Comparison of ENCODE assay signal across 8 cellular contexts in the genomic region with DNA sequence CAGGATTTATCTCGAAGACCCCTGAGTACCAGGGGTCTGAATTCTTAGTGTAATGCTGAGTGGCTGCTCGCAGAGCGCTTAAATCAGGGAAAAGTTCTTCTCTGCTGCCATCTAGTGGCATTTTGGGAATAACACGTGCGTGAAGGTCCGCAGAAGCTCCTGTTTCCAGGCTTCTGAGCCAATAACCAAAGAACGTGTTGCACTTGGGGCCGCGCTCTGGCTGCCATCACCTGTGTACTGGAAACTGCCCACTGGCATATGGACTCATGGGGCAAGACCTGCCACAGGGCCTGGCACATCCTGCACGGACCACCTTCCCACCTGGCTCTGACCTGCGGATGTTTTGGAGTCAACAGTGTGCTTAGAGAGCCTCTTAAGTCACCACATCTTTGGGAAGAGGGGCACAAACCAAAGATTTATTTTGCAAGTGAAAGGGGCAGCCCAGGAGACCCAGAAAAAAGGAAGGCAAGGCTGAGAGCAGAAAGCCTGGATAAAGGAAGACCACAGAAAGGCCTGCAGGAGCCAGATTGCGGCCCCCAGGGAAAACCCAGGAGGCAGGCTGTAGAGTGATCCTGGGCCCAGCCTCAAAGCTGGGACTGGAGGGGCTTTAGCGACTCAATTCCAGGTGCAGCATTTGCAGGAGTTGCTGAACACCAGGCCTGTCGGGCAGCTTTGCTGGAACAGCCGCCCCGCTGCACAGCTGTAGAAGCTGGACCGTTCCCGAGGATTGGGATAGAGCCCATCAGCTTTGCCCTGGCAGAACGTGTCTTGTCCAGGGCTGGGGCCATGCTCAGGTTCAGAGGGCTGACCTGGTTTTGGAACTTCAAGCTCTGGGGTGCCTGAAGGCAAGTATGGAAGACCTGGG. TPM values are rescaled to one million over a fixed set of nuclear protein-coding genes. Genes with fewer than 3 reads are reported as not detected.
DNase-seq lines count a peak whose midpoint lies in the region; ATAC-seq, FAIRE-seq and TF ChIP-seq lines count a peak whose summit lies in the region.

No MANE protein-coding gene starts in this region.

- H2AFZ ChIP-seq in MM.1S (ENCODE audit: low read length), result no peak overlapping the region
- no peak overlapping the region for H2AFZ ChIP-seq in osteoblast (ENCODE audit: low read length)

- ATAC-seq in upper lobe of right lung (peak; percentile 74), GM21528 (IDR thresholded peaks at IDR 0.05; ENCODE audit: low FRiP score, unreplicated experiment) (no peak)

- CTCF ChIA-PET in RWPE1 (lab: Yijun Ruan, JAX), result interaction anchor here (0.5 to 8.4 kb wide), 53 partner anchors 8 to 1321 kb away, joined by 3 to 197 read pairs (median 5); a partner anchor contains a TSS

- H4K20me1 ChIP-seq in MM.1S (ENCODE audit: insufficient read depth, low read length) (no peaks in the 10 kb centered on the region), osteoblast (ENCODE audit: insufficient read depth, low read length) (no peaks in the 10 kb centered on the region)

- no peaks in the 10 kb centered on the region for H3K9me3 ChIP-seq in MM.1S (replicated peaks; ENCODE audit: insufficient read depth, low read length)
- H3K9me3 ChIP-seq in osteoblast (ENCODE audit: low read depth, low read length), result no peaks in the 10 kb centered on the region
- H3K9me3 ChIP-seq in upper lobe of right lung, result no peaks in the 10 kb centered on the region

- intact Hi-C loops in upper lobe of right lung (cut with DNase I), result loop anchor here (5.0 kb wide), 2 partner anchors 94 to 179 kb away; no protein-coding TSS in a partner anchor

- FAIRE-seq in frontal cortex (lab: Jason Lieb, UNC), result no peak

- POLR2A ChIA-PET in RWPE1 (lab: Yijun Ruan, JAX; ENCODE audit: low non-redundant PET), result no interaction called here

- H3K9ac ChIP-seq in MM.1S (ENCODE audit: low read length), result no peak overlapping the region

- H3K4me2 ChIP-seq in MM.1S (ENCODE audit: low read depth, low read length) (no peak overlapping the region), osteoblast (ENCODE audit: insufficient read depth, low read length) (no peak overlapping the region)

- no peaks in the 10 kb centered on the region for H3K9me2 ChIP-seq in MM.1S (replicated peaks; ENCODE audit: insufficient read depth, low read length)

- H3K4me3 ChIP-seq in MM.1S (ENCODE audit: low read length), result no peak overlapping the region
- no peak overlapping the region for H3K4me3 ChIP-seq in osteoblast (ENCODE audit: insufficient read depth, low read length)
- no peak overlapping the region for H3K4me3 ChIP-seq in upper lobe of right lung

- peak; percentile 72 for DNase-seq in DMS53 treated with DMSO at 0.1 percent for 48 hours (lab: John Stamatoyannopoulos, UW; ENCODE audit: unreplicated experiment)
- peak; percentile 83 for DNase-seq in MM.1S
- peak; percentile 77 for DNase-seq in RWPE1 (ENCODE audit: low spot score)
- DNase-seq in activated effector memory CD4-positive, alpha-beta T cell treated with Interleukin-2 at 50 U/mL for 16 hours, result peak; percentile 20
- peak; percentile 41 to 63 for DNase-seq in frontal cortex (ENCODE audit: low spot score in 2 of 2)
- DNase-seq in osteoblast (ENCODE audit: insufficient read length, low spot score, missing footprints), result peak; percentile 90
- DNase-seq in upper lobe of right lung, result no peak

- H3F3A ChIP-seq in MM.1S (ENCODE audit: insufficient read depth, low read length), result no peaks in the 10 kb centered on the region

- H3K79me2 ChIP-seq in MM.1S (ENCODE audit: low read length), result no peaks in the 10 kb centered on the region
- no peaks in the 10 kb centered on the region for H3K79me2 ChIP-seq in osteoblast (ENCODE audit: insufficient read depth, low read length)

- H3K27me3 ChIP-seq in MM.1S (replicated peaks; ENCODE audit: insufficient read depth, low read length) (no peaks in the 10 kb centered on the region), osteoblast (ENCODE audit: insufficient read depth, low read length) (peaks cover 23% of the 10 kb centered on the region), upper lobe of right lung (no peaks in the 10 kb centered on the region)

- TF ChIP-seq CTCF in MM.1S (IDR thresholded peaks at IDR 0.05; ENCODE audit: low read length) (peak; percentile 87), RWPE1 (conservative IDR thresholded peaks at IDR 0.05; ENCODE audit: low read depth) (peak; percentile 72), osteoblast (IDR thresholded peaks at IDR 0.05; ENCODE audit: extremely low read depth, low read depth, low read length) (peak; percentile 75), upper lobe of right lung (IDR thresholded peaks at IDR 0.05) (peak; percentile 82)

- H3K36me3 ChIP-seq in MM.1S (replicated peaks; ENCODE audit: insufficient read depth, low read length) (no peaks in the 10 kb centered on the region), osteoblast (ENCODE audit: insufficient read depth, low read length) (no peaks in the 10 kb centered on the region), upper lobe of right lung (no peaks in the 10 kb centered on the region)

- H3K4me1 ChIP-seq in MM.1S (ENCODE audit: low read length) (no peaks in the 10 kb centered on the region), osteoblast (ENCODE audit: insufficient read depth, low read length) (peaks cover 6% of the 10 kb centered on the region), upper lobe of right lung (peaks cover 9% of the 10 kb centered on the region)

- H3K27ac ChIP-seq in MM.1S (ENCODE audit: low read length) (no peak overlapping the region), RWPE1 (no peak overlapping the region), osteoblast (ENCODE audit: low read depth, low read length) (no peak overlapping the region), upper lobe of right lung (no peak overlapping the region)

RNA-seq across cellular contexts. Expression of a gene that starts 13.0 kb away (rescaled TPM):
- total RNA-seq in frontal cortex (1.6 TPM), osteoblast (under 0.01 TPM in 1 of 2 replicates, not detected in the other), upper lobe of right lung (751 TPM)

RNA-seq across cellular contexts. Expression of a gene that starts 30.0 kb away (rescaled TPM):
- total RNA-seq in frontal cortex (not detected), osteoblast (273 and 932 TPM in 2 replicates), upper lobe of right lung (85.1 TPM)

RNA-seq across cellular contexts. Expression of a gene that starts 40.9 kb away (rescaled TPM):
- total RNA-seq in frontal cortex (not detected), osteoblast (under 0.01 and 0.29 TPM in 2 replicates), upper lobe of right lung (not detected)

Comparison
In these comparisons a context has a peak if more than half of its experiments do, and no peak if none do; other contexts are left out.
1. RNA of a gene that starts 13.0 kb away (total RNA-seq): 751 TPM in upper lobe of right lung (single experiment); 1.6 TPM in frontal cortex (single experiment) and under 0.01 TPM in osteoblast; every median in the first group is over 100 times any median in the second.
2. RNA of a gene that starts 30.0 kb away (total RNA-seq): 273 to 932 TPM in osteoblast and 85.1 TPM in upper lobe of right lung (single experiment); not detected in frontal cortex (single experiment); every median in the first group is over 10 times any median in the second.
3. Peak in every context shown above with its lines, with median percentiles within 50 percentile points of each other: CTCF ChIP-seq.